ENCODE assay signal across 16 cellular contexts in the genomic region with DNA sequence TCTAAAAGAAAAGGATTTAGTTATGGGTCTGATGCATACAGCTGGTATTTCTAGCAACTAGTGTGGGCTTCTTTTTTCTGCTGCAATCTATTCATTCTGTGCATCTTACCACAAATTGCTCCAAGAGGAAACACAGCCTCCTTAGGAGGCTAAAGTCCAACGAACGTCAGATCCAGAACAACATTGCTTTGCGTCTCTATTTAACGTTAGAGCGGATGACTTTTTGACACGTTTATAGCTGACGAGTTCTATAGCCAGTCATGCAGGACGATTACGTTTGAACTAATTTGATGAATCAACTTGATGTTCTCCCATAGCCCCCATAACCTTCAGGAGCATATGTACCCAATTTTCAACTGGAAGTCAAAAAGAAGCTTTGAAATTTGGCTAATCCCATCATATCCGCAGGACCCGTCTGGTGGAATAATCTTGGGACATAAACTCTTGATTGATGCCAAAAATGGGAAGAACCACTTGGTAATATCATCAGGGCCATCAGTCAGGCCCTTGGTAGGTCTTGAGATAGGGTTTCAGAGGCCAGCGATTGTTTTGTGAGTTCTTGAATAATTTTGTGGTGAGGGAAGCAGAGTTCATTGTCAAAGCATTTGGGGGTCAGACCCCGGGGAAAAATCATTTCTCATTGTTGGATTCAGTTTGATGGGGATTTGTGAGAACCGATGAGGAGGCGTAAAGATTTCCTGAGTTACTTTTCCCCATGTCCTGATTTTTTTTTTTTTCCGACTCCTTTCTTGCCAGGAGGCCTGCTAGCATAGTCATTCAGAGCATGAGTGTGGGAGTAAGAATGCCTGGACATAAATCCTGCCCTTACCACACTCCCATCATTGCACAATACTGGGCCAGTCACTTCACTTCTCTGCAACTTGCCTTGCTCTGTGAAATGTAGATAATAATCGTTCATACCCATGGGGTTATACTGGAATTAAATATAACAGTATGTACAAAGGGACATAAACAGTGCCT.
DNase-seq lines count a peak whose midpoint lies in the region; ATAC-seq, FAIRE-seq and TF ChIP-seq lines count a peak whose summit lies in the region.
"Had no signal": no experiment of that assay in that cellular context is flagged by ENCODE, and none has a peak within 500 bp of the region (broad histone marks: within the 10 kb centered on the region; RNA-seq: fewer than 3 reads in every experiment).

No MANE protein-coding gene starts in this region.

- no peak overlapping the region for H3K9ac ChIP-seq in K562 (ENCODE audit: insufficient read depth in 1 of 2, low read depth in 2 of 2, low read length in 2 of 2)
- no peak overlapping the region for H3K9ac ChIP-seq in PC-3 (ENCODE audit: low read length)

- no peak for TF ChIP-seq POLR2A in K562 (conservative IDR thresholded peaks at IDR 0.05)
- TF ChIP-seq POLR2A in gastrocnemius medialis (IDR thresholded peaks at IDR 0.05), result no peak

- in situ Hi-C loops in K562 (cut with MboI), result no loop called here
- in situ Hi-C loops in gastrocnemius medialis (cut with MboI; ENCODE audit: low sequenced_read_pairs in 4 of 4), result no loop called here

- H3K9me1 ChIP-seq in K562 (ENCODE audit: control insufficient read depth, insufficient read depth, low read length), result no peaks in the 10 kb centered on the region

- H3K27me3 ChIP-seq in K562 (ENCODE audit: control insufficient read depth in 2 of 2, insufficient read depth in 2 of 2, low read length in 2 of 2) (no peaks in the 10 kb centered on the region; a peak in 2 of 5 replicates), right cardiac atrium (ENCODE audit: control insufficient read depth, insufficient read depth) (no peaks in the 10 kb centered on the region), gastrocnemius medialis (no peaks in the 10 kb centered on the region), PC-3 (ENCODE audit: low read length) (peaks cover 57% of the 10 kb centered on the region)
- H3K27me3 ChIP-seq: ovary, tibial nerve had no signal

- no peak for TF ChIP-seq EP300 in K562 (IDR thresholded peaks at IDR 0.05; ENCODE audit: low read length)

- no peaks in the 10 kb centered on the region for H3K9me3 Mint-ChIP-seq in activated naive CD4-positive, alpha-beta T cell treated with anti-CD3 and anti-CD28 coated beads, Interleukin-2, amount 10 ng/mL, durations not matched to agents 7 days and 5 days
- H3K9me3 Mint-ChIP-seq: activated CD4-positive, alpha-beta T cell treated with anti-CD3 and anti-CD28 coated beads, Interleukin-2, amount 10 ng/mL, durations not matched to agents 7 days and 5 days had no signal

- peak; percentile 32 for DNase-seq in HPDE6-E6E7 (ENCODE audit: extremely low spot score)
- no peak for DNase-seq in K562 (ENCODE audit: extremely low read depth in 1 of 4, low spot score in 3 of 4)
- peak in 1 of 3 donors; percentile 22 for DNase-seq in right cardiac atrium
- peak; percentile 18 to 48 for DNase-seq in gastrocnemius medialis
- no peak for DNase-seq in PC-3
- no peak for DNase-seq in activated naive CD4-positive, alpha-beta T cell treated with anti-CD3 and anti-CD28 coated beads, Interleukin-2, amount 10 ng/mL, durations not matched to agents 7 days and 5 days
- DNase-seq: activated CD4-positive, alpha-beta T cell treated with anti-CD3 and anti-CD28 coated beads, Interleukin-2, amount 10 ng/mL, durations not matched to agents 7 days and 5 days; Caco-2; effector memory CD4-positive, alpha-beta T cell; NCI-H1417 treated with DMSO at 0.1 percent for 48 hours; NCI-H82 had no signal

- H3K27me3 Mint-ChIP-seq in activated naive CD4-positive, alpha-beta T cell treated with anti-CD3 and anti-CD28 coated beads, Interleukin-2, amount 10 ng/mL, durations not matched to agents 7 days and 5 days, result no peaks in the 10 kb centered on the region
- H3K27me3 Mint-ChIP-seq: activated CD4-positive, alpha-beta T cell treated with anti-CD3 and anti-CD28 coated beads, Interleukin-2, amount 10 ng/mL, durations not matched to agents 7 days and 5 days had no signal

- H2AFZ ChIP-seq in K562 (ENCODE audit: low read depth, low read length), result no peak overlapping the region
- H2AFZ ChIP-seq in PC-3 (ENCODE audit: low read length), result no peak overlapping the region

- H3K36me3 ChIP-seq in K562 (ENCODE audit: control insufficient read depth, insufficient read depth, low read length), result no peaks in the 10 kb centered on the region
- no peaks in the 10 kb centered on the region for H3K36me3 ChIP-seq in gastrocnemius medialis
- no peaks in the 10 kb centered on the region for H3K36me3 ChIP-seq in PC-3 (ENCODE audit: low read depth, low read length)
- H3K36me3 ChIP-seq: ovary, tibial nerve had no signal

- FAIRE-seq in K562 (lab: Jason Lieb, UNC), result no peak
- FAIRE-seq: islet of Langerhans had no signal

- H3K4me1 Mint-ChIP-seq in activated naive CD4-positive, alpha-beta T cell treated with anti-CD3 and anti-CD28 coated beads, Interleukin-2, amount 10 ng/mL, durations not matched to agents 7 days and 5 days, result peaks cover 45% of the 10 kb centered on the region

- WGBS in K562 (ENCODE audit: insufficient coverage, low coverage, missing lambda C conversion rate), result 2% methylated on average over 16 of the region's 17 CpGs
- WGBS in right cardiac atrium, result 72% methylated on average over 17 of the region's 17 CpGs

- ATAC-seq in K562 (no peak), right cardiac atrium (peak; percentile 87 to 95), gastrocnemius medialis (peak; percentile 78 to 89), PC-3 (no peak), HG03175 (IDR thresholded peaks at IDR 0.05; ENCODE audit: unreplicated experiment) (no peak)

- H3K27ac ChIP-seq in K562 (ENCODE audit: extremely low read depth, low read depth, low read length) (no peak overlapping the region), right cardiac atrium (ENCODE audit: low read length) (peak overlapping the region; percentile 72), gastrocnemius medialis (peak overlapping the region in 3 of 4 donors; percentile 11 to 44 (median 21)), PC-3 (ENCODE audit: low read length) (no peak overlapping the region)
- H3K27ac ChIP-seq: HL-60, ovary had no signal

- H3K4me1 ChIP-seq in K562 (replicated peaks in 1 of 2; ENCODE audit: control insufficient read depth in 2 of 2, insufficient read depth in 2 of 2, low read length in 2 of 2) (no peaks in the 10 kb centered on the region), right cardiac atrium (ENCODE audit: control insufficient read depth, insufficient read depth, low read length) (no peaks in the 10 kb centered on the region), gastrocnemius medialis (no peaks in the 10 kb centered on the region), PC-3 (ENCODE audit: insufficient read depth, low read length) (no peaks in the 10 kb centered on the region)
- H3K4me1 ChIP-seq: Caco-2, tibial nerve had no signal

- H3K4me2 ChIP-seq in K562 (ENCODE audit: insufficient read depth, low read length) (no peak overlapping the region), PC-3 (ENCODE audit: low read length) (no peak overlapping the region)

- H3K79me2 ChIP-seq in K562 (ENCODE audit: control insufficient read depth, insufficient read depth, low read length) (no peaks in the 10 kb centered on the region), PC-3 (ENCODE audit: low read length) (no peaks in the 10 kb centered on the region)

- H3F3A ChIP-seq in PC-3 (ENCODE audit: low read length, unreplicated experiment), result no peaks in the 10 kb centered on the region

- CTCF ChIA-PET in K562 (lab: Yijun Ruan, JAX; ENCODE audit: low intra/inter-chr PET ratio) (interaction anchor here (0.6 kb wide), 1 partner anchor 71 kb away, joined by 3 read pairs; no protein-coding TSS in a partner anchor), PC-3 (lab: Charles Lee) (no interaction called here)
- CTCF ChIA-PET in activated naive CD4-positive, alpha-beta T cell treated with anti-CD3 and anti-CD28 coated beads, Interleukin-2, amount 10 ng/mL, durations not matched to agents 7 days and 5 days (lab: Charles Lee), result interaction anchor here (2.5 kb wide), 1 partner anchor 184 kb away, joined by 8 read pairs; no protein-coding TSS in a partner anchor

- H3K9me3 ChIP-seq in K562 (replicated peaks; ENCODE audit: control insufficient read depth, insufficient read depth, low read depth, low read length) (no peaks in the 10 kb centered on the region), right cardiac atrium (ENCODE audit: control insufficient read depth, low read length) (no peaks in the 10 kb centered on the region), gastrocnemius medialis (no peaks in the 10 kb centered on the region), PC-3 (ENCODE audit: low read length) (no peaks in the 10 kb centered on the region)
- H3K9me3 ChIP-seq: Caco-2, ovary, tibial nerve had no signal

- no peaks in the 10 kb centered on the region for H3K9me2 ChIP-seq in PC-3 (replicated peaks; ENCODE audit: low read length)

- POLR2A ChIA-PET in K562 (lab: Yijun Ruan, JAX), result no interaction called here
- POLR2A ChIA-PET in PC-3 (lab: Charles Lee; ENCODE audit: unreplicated experiment), result no interaction called here

- H4K20me1 ChIP-seq in K562 (replicated peaks; ENCODE audit: control insufficient read depth, insufficient read depth, low read length), result no peaks in the 10 kb centered on the region
- H4K20me1 ChIP-seq in PC-3 (ENCODE audit: low read length), result no peaks in the 10 kb centered on the region

- no peak overlapping the region for H3K4me3 Mint-ChIP-seq in activated naive CD4-positive, alpha-beta T cell treated with anti-CD3 and anti-CD28 coated beads, Interleukin-2, amount 10 ng/mL, durations not matched to agents 7 days and 5 days
- H3K4me3 Mint-ChIP-seq: activated CD4-positive, alpha-beta T cell treated with anti-CD3 and anti-CD28 coated beads, Interleukin-2, amount 10 ng/mL, durations not matched to agents 7 days and 5 days had no signal

- H3K4me3 ChIP-seq in K562 (no peak overlapping the region), right cardiac atrium (ENCODE audit: low read length) (no peak overlapping the region), gastrocnemius medialis (no peak overlapping the region), PC-3 (ENCODE audit: low read length) (no peak overlapping the region)
- H3K4me3 ChIP-seq: ovary, tibial nerve had no signal

- TF ChIP-seq RAD21 in K562 (CRISPR knock-in tag; conservative IDR thresholded peaks at IDR 0.05 in 1 of 2, IDR thresholded peaks at IDR 0.05 in 1 of 2), result no peak

- TF ChIP-seq CTCF in K562 (IDR thresholded peaks at IDR 0.05 in 2 of 3, conservative IDR thresholded peaks at IDR 0.05 in 1 of 3; ENCODE audit: insufficient read depth in 2 of 3, low read depth in 1 of 3, low read length in 3 of 3) (no peak), gastrocnemius medialis (IDR thresholded peaks at IDR 0.05 in 4 of 5, conservative IDR thresholded peaks at IDR 0.05 in 1 of 5) (no peak), PC-3 (conservative IDR thresholded peaks at IDR 0.05; ENCODE audit: low read depth, low read length) (no peak)

- intact Hi-C loops in K562 (cut with micrococcal nuclease), result no loop called here
- intact Hi-C loops in right cardiac atrium (cut with DNase I), result no loop called here
- intact Hi-C loops in gastrocnemius medialis (cut with DNase I; ENCODE audit: low total_unique reads), result loop anchor here (10.0 kb wide), 1 partner anchor 58 kb away; a partner anchor contains a TSS
- intact Hi-C loops in PC-3 (cut with micrococcal nuclease), result no loop called here

- BruUV-seq in K562 (replicated peaks; lab: Mats Ljungman, UMichigan) (no TSS peak), PC-3 (replicated peaks; lab: Mats Ljungman, UMichigan) (no TSS peak)

- peaks cover 5% of the 10 kb centered on the region for H3K36me3 Mint-ChIP-seq in activated naive CD4-positive, alpha-beta T cell treated with anti-CD3 and anti-CD28 coated beads, Interleukin-2, amount 10 ng/mL, durations not matched to agents 7 days and 5 days

- no peak overlapping the region for H3K27ac Mint-ChIP-seq in activated naive CD4-positive, alpha-beta T cell treated with anti-CD3 and anti-CD28 coated beads, Interleukin-2, amount 10 ng/mL, durations not matched to agents 7 days and 5 days
- H3K27ac Mint-ChIP-seq: activated CD4-positive, alpha-beta T cell treated with anti-CD3 and anti-CD28 coated beads, Interleukin-2, amount 10 ng/mL, durations not matched to agents 7 days and 5 days had no signal

Comparison
In these comparisons a context has a peak if more than half of its experiments do, and no peak if none do; other contexts are left out.
1. DNase-seq: peak in HPDE6-E6E7 (single experiment) and gastrocnemius medialis (2 of 2); none in K562 (0 of 4), PC-3 (single experiment) and activated naive CD4-positive, alpha-beta T cell treated with anti-CD3 and anti-CD28 coated beads, Interleukin-2, amount 10 ng/mL, durations not matched to agents 7 days and 5 days (single experiment).
2. ATAC-seq: peak in right cardiac atrium (2 of 2) and gastrocnemius medialis (2 of 2); none in K562 (single experiment), PC-3 (single experiment) and HG03175 (single experiment).
3. H3K27ac ChIP-seq: peak in right cardiac atrium (single experiment) and gastrocnemius medialis (3 of 4); none in K562 (single experiment) and PC-3 (single experiment).